In genomic region chr1:109248797-109249629, GRCh38 we compare ENCODE assay signal across 8 cellular contexts. TPM values are rescaled to one million over a fixed set of nuclear protein-coding genes. Genes with fewer than 3 reads are reported as not detected.
DNase-seq lines count a peak whose midpoint lies in the region; ATAC-seq and TF ChIP-seq lines count a peak whose summit lies in the region.

TSS of gene CELSR2 (plus strand) at chr1:109249539. CDS start at chr1:109250080, 541 bp downstream.

- DNase-seq in AG10803 (ENCODE audit: low read depth) (peak; percentile 43), NCI-H82 (lab: John Stamatoyannopoulos, UW) (peak; percentile 91), epithelial cell of proximal tubule (ENCODE audit: low read depth) (no peak), mucosa of descending colon (peak; percentile 68 to 81 (median 73))
- peak; percentile 80 for DNase-seq in activated CD8-positive, alpha-beta memory T cell treated with anti-CD3 and anti-CD28 coated beads, Interleukin-2, amount 50 U/mL, for 48 hours

- H3K4me3 ChIP-seq in AG10803 (ENCODE audit: low read length) (peak within 1 kb of the TSS; percentile 27), epithelial cell of proximal tubule (ENCODE audit: low read depth, low read length) (peak within 1 kb of the TSS; percentile 55), mucosa of descending colon (peak within 1 kb of the TSS; percentile 40)

- H3K9me3 ChIP-seq in mucosa of descending colon = no peaks in the 10 kb centered on the region

- intact Hi-C loops in mucosa of descending colon (cut with DNase I, micrococcal nuclease) = no loop called here

- H3K27ac Mint-ChIP-seq in stimulated activated memory B cell treated with anti-CD40 and anti-IgM and Interleukin-4, amounts not matched to agents 10 μg/mL and 1 μg/mL and 100 μg/mL, for 72 hours = no peak within 1 kb of the TSS

- H3K4me1 ChIP-seq in mucosa of descending colon (ENCODE audit: low read depth) = no peaks in the 10 kb centered on the region

- H3K36me3 ChIP-seq in mucosa of descending colon (ENCODE audit: low read depth) = no peaks in the 10 kb centered on the region

- peak within 1 kb of the TSS; percentile 76 for H3K4me3 Mint-ChIP-seq in stimulated activated memory B cell treated with anti-CD40 and anti-IgM and Interleukin-4, amounts not matched to agents 10 μg/mL and 1 μg/mL and 100 μg/mL, for 72 hours

- H3K27me3 Mint-ChIP-seq in stimulated activated memory B cell treated with anti-CD40 and anti-IgM and Interleukin-4, amounts not matched to agents 10 μg/mL and 1 μg/mL and 100 μg/mL, for 72 hours = peaks cover 59% of the 10 kb centered on the region

- no peaks in the 10 kb centered on the region for H3K36me3 Mint-ChIP-seq in stimulated activated memory B cell treated with anti-CD40 and anti-IgM and Interleukin-4, amounts not matched to agents 10 μg/mL and 1 μg/mL and 100 μg/mL, for 72 hours

- no peaks in the 10 kb centered on the region for H3K9me3 Mint-ChIP-seq in stimulated activated memory B cell treated with anti-CD40 and anti-IgM and Interleukin-4, amounts not matched to agents 10 μg/mL and 1 μg/mL and 100 μg/mL, for 72 hours

- peaks cover 24% of the 10 kb centered on the region for H3K4me1 Mint-ChIP-seq in stimulated activated memory B cell treated with anti-CD40 and anti-IgM and Interleukin-4, amounts not matched to agents 10 μg/mL and 1 μg/mL and 100 μg/mL, for 72 hours

- ATAC-seq in GM18909 (IDR thresholded peaks at IDR 0.05; ENCODE audit: poor library complexity, unreplicated experiment) (peak; percentile 75), HG03159 (IDR thresholded peaks at IDR 0.05; ENCODE audit: unreplicated experiment) (peak; percentile 66), mucosa of descending colon (peak; percentile 90)
- peak; percentile 84 for ATAC-seq in stimulated activated memory B cell treated with anti-CD40 and anti-IgM and Interleukin-4, amounts not matched to agents 10 μg/mL and 1 μg/mL and 100 μg/mL, for 72 hours

- TF ChIP-seq CTCF in AG10803 (conservative IDR thresholded peaks at IDR 0.05; ENCODE audit: low read length) = no peak
- TF ChIP-seq CTCF in epithelial cell of proximal tubule (conservative IDR thresholded peaks at IDR 0.05; ENCODE audit: low read depth, low read length) = no peak
- no peak for TF ChIP-seq CTCF in mucosa of descending colon (IDR thresholded peaks at IDR 0.05)

RNA-seq across cellular contexts. Expression of gene CELSR2, which starts in this region (rescaled TPM):
- total RNA-seq in epithelial cell of proximal tubule = 8.2 and 14.2 TPM in 2 replicates
- 10 to 100 TPM in 1 of 3 donors, 1 to 10 TPM in 2; 2.8 to 14.7 (median 3.2) TPM for total RNA-seq in mucosa of descending colon
